In the genomic region with DNA sequence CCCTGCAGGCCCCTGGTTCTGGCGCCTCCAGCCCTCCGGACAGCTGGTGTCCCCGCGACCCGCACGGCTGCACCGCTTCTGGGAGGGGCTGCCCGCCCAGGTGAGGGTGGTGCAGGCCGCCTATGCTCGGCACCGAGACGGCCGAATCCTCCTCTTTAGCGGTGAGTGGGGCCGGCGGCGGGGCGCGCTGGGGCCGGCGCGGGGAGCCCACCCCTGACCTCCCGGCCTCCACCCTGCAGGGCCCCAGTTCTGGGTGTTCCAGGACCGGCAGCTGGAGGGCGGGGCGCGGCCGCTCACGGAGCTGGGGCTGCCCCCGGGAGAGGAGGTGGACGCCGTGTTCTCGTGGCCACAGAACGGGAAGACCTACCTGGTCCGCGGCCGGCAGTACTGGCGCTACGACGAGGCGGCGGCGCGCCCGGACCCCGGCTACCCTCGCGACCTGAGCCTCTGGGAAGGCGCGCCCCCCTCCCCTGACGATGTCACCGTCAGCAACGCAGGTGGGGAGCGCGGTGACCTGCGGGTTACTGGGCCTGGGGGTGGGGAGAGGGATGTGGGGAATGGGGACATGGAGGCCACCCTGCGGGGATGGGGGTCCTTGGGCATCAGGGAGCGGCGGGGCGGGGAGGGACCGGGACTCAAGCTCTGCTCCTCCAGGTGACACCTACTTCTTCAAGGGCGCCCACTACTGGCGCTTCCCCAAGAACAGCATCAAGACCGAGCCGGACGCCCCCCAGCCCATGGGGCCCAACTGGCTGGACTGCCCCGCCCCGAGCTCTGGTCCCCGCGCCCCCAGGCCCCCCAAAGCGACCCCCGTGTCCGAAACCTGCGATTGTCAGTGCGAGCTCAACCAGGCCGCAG, we compare ENCODE assay signal across 8 cellular contexts. TPM values are rescaled to one million over a fixed set of nuclear protein-coding genes. Genes with fewer than 3 reads are reported as not detected.
DNase-seq lines count a peak whose midpoint lies in the region; ATAC-seq and TF ChIP-seq lines count a peak whose summit lies in the region.

No MANE protein-coding gene starts in this region.

- H3K4me3 Mint-ChIP-seq in chondrocyte (ENCODE audit: unreplicated experiment) = peak overlapping the region; percentile 83

- DNase-seq in DMS153 (lab: John Stamatoyannopoulos, UW) (peak; percentile 8), DMS153 treated with DMSO at 0.1 percent for 48 hours (lab: John Stamatoyannopoulos, UW; ENCODE audit: unreplicated experiment) (no peak), chondrocyte (ENCODE audit: low spot score) (no peak), left kidney (ENCODE audit: low read depth, low spot score) (peak; percentile 80), hippocampal formation (lab: John Stamatoyannopoulos, UW) (no peak)
- DNase-seq in stimulated activated CD4-positive, alpha-beta T cell treated with anti-CD3 and anti-CD28 coated beads, Interleukin-4, amount 100 ng/mL, for 4 hours = peak; percentile 44

- H3K27ac Mint-ChIP-seq in chondrocyte (ENCODE audit: unreplicated experiment) = no peak overlapping the region

- H3K27me3 Mint-ChIP-seq in chondrocyte (ENCODE audit: low read depth) = no peaks in the 10 kb centered on the region

- no peak for TF ChIP-seq CTCF in chondrocyte (IDR thresholded peaks at IDR 0.05)

- H3K9me3 Mint-ChIP-seq in chondrocyte (ENCODE audit: low read depth) = no peaks in the 10 kb centered on the region

- peaks cover 9% of the 10 kb centered on the region for H3K36me3 Mint-ChIP-seq in chondrocyte (ENCODE audit: low read depth)

- ATAC-seq in HG02981 (IDR thresholded peaks at IDR 0.05; ENCODE audit: unreplicated experiment) (peak; percentile 26), SK-N-SH treated with all-trans-retinoic acid at 6 μM for 48 hours (peak; percentile 53)

- H3K4me1 Mint-ChIP-seq in chondrocyte (ENCODE audit: low read depth) = peaks cover 14% of the 10 kb centered on the region

TF ChIP-seq in SK-N-SH treated with all-trans-retinoic acid at 6 μM for 48 hours, 23 proteins besides CTCF, POLR2A, EP300 and RAD21:
- no peak for TF ChIP-seq CSDC2 (CRISPR knock-in tag; IDR thresholded peaks at IDR 0.05)
- no peak for TF ChIP-seq TOX (CRISPR knock-in tag; IDR thresholded peaks at IDR 0.05; ENCODE audit: borderline replicate concordance)
- TF ChIP-seq, protein P1, sequence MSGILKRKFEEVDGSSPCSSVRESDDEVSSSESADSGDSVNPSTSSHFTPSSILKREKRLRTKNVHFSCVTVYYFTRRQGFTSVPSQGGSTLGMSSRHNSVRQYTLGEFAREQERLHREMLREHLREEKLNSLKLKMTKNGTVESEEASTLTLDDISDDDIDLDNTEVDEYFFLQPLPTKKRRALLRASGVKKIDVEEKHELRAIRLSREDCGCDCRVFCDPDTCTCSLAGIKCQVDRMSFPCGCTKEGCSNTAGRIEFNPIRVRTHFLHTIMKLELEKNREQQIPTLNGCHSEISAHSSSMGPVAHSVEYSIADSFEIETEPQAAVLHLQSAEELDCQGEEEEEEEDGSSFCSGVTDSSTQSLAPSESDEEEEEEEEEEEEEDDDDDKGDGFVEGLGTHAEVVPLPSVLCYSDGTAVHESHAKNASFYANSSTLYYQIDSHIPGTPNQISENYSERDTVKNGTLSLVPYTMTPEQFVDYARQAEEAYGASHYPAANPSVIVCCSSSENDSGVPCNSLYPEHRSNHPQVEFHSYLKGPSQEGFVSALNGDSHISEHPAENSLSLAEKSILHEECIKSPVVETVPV (CRISPR knock-in tag; IDR thresholded peaks at IDR 0.05) = no peak

RNA-seq across cellular contexts. Expression of a gene that starts 7.0 kb away (rescaled TPM):
- 7.3 to 21.0 TPM (median 17.8 TPM) in 3 replicates for total RNA-seq in chondrocyte

RNA-seq across cellular contexts. Expression of a gene that starts 12.0 kb away (rescaled TPM):
- 0.34 TPM in 1 of 3 replicates, not detected in the others for total RNA-seq in chondrocyte

RNA-seq across cellular contexts. Expression of a gene that starts 21.7 kb away (rescaled TPM):
- total RNA-seq in chondrocyte = not detected in 3 replicates

RNA-seq across cellular contexts. Expression of a gene that starts 34.6 kb away (rescaled TPM):
- 27.4 to 33.4 TPM (median 28.8 TPM) in 3 replicates for total RNA-seq in chondrocyte

RNA-seq across cellular contexts. Expression of a gene that starts 34.7 kb away (rescaled TPM):
- 74.0 to 101 TPM (median 79.3 TPM) in 3 replicates for total RNA-seq in chondrocyte

Comparison
In these comparisons a context has a peak if more than half of its experiments do, and no peak if none do; other contexts are left out.
1. DNase-seq: peak in DMS153 (single experiment), left kidney (single experiment) and stimulated activated CD4-positive, alpha-beta T cell treated with anti-CD3 and anti-CD28 coated beads, Interleukin-4, amount 100 ng/mL, for 4 hours (2 of 2); none in DMS153 treated with DMSO at 0.1 percent for 48 hours (single experiment), chondrocyte (single experiment) and hippocampal formation (0 of 2).